21 cellular contexts compared by ENCODE assay signal in the genomic region with DNA sequence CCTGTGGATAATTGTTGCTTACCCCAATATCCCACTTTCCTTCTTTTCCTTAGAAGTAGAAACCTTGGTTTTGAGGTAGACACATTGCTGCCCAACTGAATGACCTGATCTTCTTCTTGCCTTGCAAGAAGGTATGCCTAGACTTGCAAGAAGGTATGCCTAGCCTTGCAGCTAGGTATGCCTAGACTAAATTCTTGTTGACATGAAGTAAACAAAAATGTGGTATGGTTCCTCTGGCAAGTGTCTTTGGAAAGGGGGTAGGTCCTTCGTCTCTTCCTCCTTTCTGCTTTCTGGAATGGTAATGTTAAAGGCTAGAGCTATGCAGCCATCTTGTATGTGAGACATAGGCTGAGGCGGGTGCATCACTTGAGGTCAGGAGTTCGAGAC.
"Had no signal": no experiment of that assay in that cellular context is flagged by ENCODE, and none has a peak within 500 bp of the region (broad histone marks: within the 10 kb centered on the region; RNA-seq: fewer than 3 reads in every experiment).

No MANE protein-coding gene starts in this region.

- DNase-seq: activated CD4-positive, alpha-beta T cell treated with anti-CD3 and anti-CD28 coated beads for 4 hours; activated CD8-positive, alpha-beta memory T cell treated with anti-CD3 and anti-CD28 coated beads, Interleukin-2, amount 50 U/mL, for 4 hours; activated CD8-positive, alpha-beta T cell treated with anti-CD3 and anti-CD28 coated beads for 36 hours; activated naive CD4-positive, alpha-beta T cell treated with anti-CD3 and anti-CD28 coated beads, Interleukin-2, amount 50 U/mL, for 16 hours; activated naive CD8-positive, alpha-beta T cell treated with anti-CD3 and anti-CD28 coated beads, Interleukin-2, amount 10 ng/mL, durations not matched to agents 7 days and 5 days; adrenal gland; anterior cingulate cortex; caudate nucleus; Kasumi-1; NCI-H1048; NCI-H146; NCI-H187 treated with DMSO at 0.1 percent for 48 hours; NCI-H2081 treated with DMSO at 0.1 percent for 48 hours; NCI-H446; NCI-H524; Peyer's patch; Right ventricle myocardium superior; SJCRH30 had no signal

- H3K4me2 ChIP-seq: SK-N-SH had no signal

- H3K9me2 ChIP-seq: SK-N-SH had no signal

- H3K27me3 ChIP-seq: adrenal gland, Peyer's patch, SJCRH30 had no signal

- H3K27ac ChIP-seq: adrenal gland, Peyer's patch, RWPE1, SJCRH30 had no signal

- H3K4me1 ChIP-seq: adrenal gland, Peyer's patch, SJCRH30 had no signal

- H3K36me3 ChIP-seq: adrenal gland, Peyer's patch, SJCRH30 had no signal

- H3K9me3 Mint-ChIP-seq: activated CD8-positive, alpha-beta T cell treated with anti-CD3 and anti-CD28 coated beads for 36 hours; activated naive CD8-positive, alpha-beta T cell treated with anti-CD3 and anti-CD28 coated beads, Interleukin-2, amount 10 ng/mL, durations not matched to agents 7 days and 5 days; T-helper 2 cell treated with Interferon-gamma antibody and Interleukin-4, amounts not matched to agents 5 μg/mL and 100 μg/mL, for 36 hours had no signal

- H3K9me3 ChIP-seq: adrenal gland, Peyer's patch, SJCRH30, SK-N-SH had no signal

- H3K4me3 ChIP-seq: adrenal gland, Peyer's patch, SJCRH30 had no signal

- H3K4me3 Mint-ChIP-seq: activated CD8-positive, alpha-beta T cell treated with anti-CD3 and anti-CD28 coated beads for 36 hours; activated naive CD8-positive, alpha-beta T cell treated with anti-CD3 and anti-CD28 coated beads, Interleukin-2, amount 10 ng/mL, durations not matched to agents 7 days and 5 days; T-helper 2 cell treated with Interferon-gamma antibody and Interleukin-4, amounts not matched to agents 5 μg/mL and 100 μg/mL, for 36 hours had no signal

- H3K27me3 Mint-ChIP-seq: activated CD8-positive, alpha-beta T cell treated with anti-CD3 and anti-CD28 coated beads for 36 hours; activated naive CD8-positive, alpha-beta T cell treated with anti-CD3 and anti-CD28 coated beads, Interleukin-2, amount 10 ng/mL, durations not matched to agents 7 days and 5 days had no signal

- H3K27ac Mint-ChIP-seq: activated CD8-positive, alpha-beta T cell treated with anti-CD3 and anti-CD28 coated beads for 36 hours; activated naive CD8-positive, alpha-beta T cell treated with anti-CD3 and anti-CD28 coated beads, Interleukin-2, amount 10 ng/mL, durations not matched to agents 7 days and 5 days; T-helper 2 cell treated with Interferon-gamma antibody and Interleukin-4, amounts not matched to agents 5 μg/mL and 100 μg/mL, for 36 hours had no signal
